26 cellular contexts compared by ENCODE assay signal in genomic region chr13:48230541-48230940, GRCh38. TPM values are rescaled to one million over a fixed set of nuclear protein-coding genes. Genes with fewer than 3 reads are reported as not detected.
A peak's percentile ranks its signal among the peaks of the same experiment; 100 is the strongest.
DNase-seq lines count a peak whose midpoint lies in the region; ATAC-seq, FAIRE-seq and TF ChIP-seq lines count a peak whose summit lies in the region.
"Had no signal": no experiment of that assay in that cellular context is flagged by ENCODE, and none has a peak within 500 bp of the region (broad histone marks: within the 10 kb centered on the region; RNA-seq: fewer than 3 reads in every experiment).

No MANE protein-coding gene starts in this region.

- DNase-seq in A549 (ENCODE audit: low read depth in 1 of 2, low spot score in 1 of 2) = no peak
- peak; percentile 29 for DNase-seq in RCC 7860 (ENCODE audit: low spot score)
- DNase-seq in hepatocyte (ENCODE audit: low spot score) = no peak
- DNase-seq in smooth muscle cell (lab: John Stamatoyannopoulos, UW; ENCODE audit: unreplicated experiment) = no peak
- no peak for DNase-seq in dorsolateral prefrontal cortex
- DNase-seq in amygdala (lab: John Stamatoyannopoulos, UW) = no peak
- DNase-seq in NCI-H1105 treated with DMSO at 0.1 percent for 48 hours (lab: John Stamatoyannopoulos, UW) = no peak
- DNase-seq: activated CD4-positive, CD25-positive, alpha-beta regulatory T cell; activated T-cell treated with anti-CD3 and anti-CD28 coated beads, Interleukin-2, amount 50 U/mL, for 48 hours; central memory CD4-positive, alpha-beta T cell; DMS153; foreskin keratinocyte; H7; hippocampal formation; NCI-H1048; NCI-H1694 treated with DMSO at 0.1 percent for 48 hours; NCI-H446 treated with DMSO at 0.1 percent for 48 hours; NCI-H82; substantia nigra had no signal

- TF ChIP-seq CTCF in A549 (IDR thresholded peaks at IDR 0.05) (no peak), hepatocyte (IDR thresholded peaks at IDR 0.05; ENCODE audit: poor library complexity) (no peak), smooth muscle cell (IDR thresholded peaks at IDR 0.05; ENCODE audit: borderline replicate concordance, insufficient read depth, poor library complexity, severe bottlenecking) (no peak), dorsolateral prefrontal cortex (IDR thresholded peaks at IDR 0.05 in 54 of 56, conservative IDR thresholded peaks at IDR 0.05 in 2 of 56; ENCODE audit: low read depth in 1 of 56, partially characterized antibody in 56 of 56) (no peak)

- H3K4me1 ChIP-seq in A549 (peaks cover 38% of the 10 kb centered on the region), hepatocyte (ENCODE audit: insufficient read depth) (peaks cover 18% of the 10 kb centered on the region), smooth muscle cell (ENCODE audit: low read depth) (peaks cover 14% of the 10 kb centered on the region)
- H3K4me1 ChIP-seq: foreskin keratinocyte had no signal

- intact Hi-C loops in dorsolateral prefrontal cortex (cut with DNase I) = loop anchor here (5.0 to 10.0 kb wide), 3 partner anchors 72 to 354 kb away; partner anchors contain the start of genes MED4 (in 1 of the 2) and RB1 (in 1 of the 2)

- H3K27me3 ChIP-seq in hepatocyte (no peaks in the 10 kb centered on the region), smooth muscle cell (ENCODE audit: low read depth) (no peaks in the 10 kb centered on the region), dorsolateral prefrontal cortex (no peaks in the 10 kb centered on the region)
- H3K27me3 ChIP-seq: BLaER1, foreskin keratinocyte had no signal

- H3K4me3 ChIP-seq in A549 (no peak overlapping the region; the same call in 2 of the 3 replicates), hepatocyte (no peak overlapping the region), smooth muscle cell (no peak overlapping the region), dorsolateral prefrontal cortex (peak overlapping the region in 1 of 59 donors; percentile 89)
- H3K4me3 ChIP-seq: BLaER1, GM12878 had no signal

- H3K27ac ChIP-seq in A549 (peak overlapping the region; percentile 90), hepatocyte (peak overlapping the region; percentile 99), smooth muscle cell (ENCODE audit: low read depth) (no peak overlapping the region), dorsolateral prefrontal cortex (peak overlapping the region in 17 of 59 donors; percentile 0 to 100 (median 99))
- H3K27ac ChIP-seq: BLaER1, foreskin keratinocyte, RWPE1 had no signal

- H3K79me2 ChIP-seq in hepatocyte (peaks cover 25% of the 10 kb centered on the region), smooth muscle cell (ENCODE audit: low read depth) (peaks cover 24% of the 10 kb centered on the region)

- CTCF ChIA-PET in A549 (lab: Yijun Ruan, JAX) = no interaction called here

- H3K4me2 ChIP-seq in A549 (peak overlapping the region; percentile 66), hepatocyte (peak overlapping the region; percentile 44), smooth muscle cell (no peak overlapping the region)
- H3K4me2 ChIP-seq: BLaER1 had no signal

- H4K20me1 ChIP-seq in hepatocyte (ENCODE audit: insufficient read depth, poor library complexity, severe bottlenecking) (peaks cover 6% of the 10 kb centered on the region), smooth muscle cell (ENCODE audit: low read depth) (peaks cover 6% of the 10 kb centered on the region)

- POLR2A ChIA-PET in A549 (lab: Yijun Ruan, JAX) = interaction anchor here (0.7 kb wide), 1 partner anchor 11 kb away, joined by 3 read pairs; no protein-coding TSS in a partner anchor

- no peak for ATAC-seq in A549
- ATAC-seq: esophagus mucosa; foreskin keratinocyte; GM12878; SK-N-SH treated with all-trans-retinoic acid at 6 μM for 48 hours; stimulated activated effector memory CD8-positive, alpha-beta T cell treated with anti-CD3 and anti-CD28 coated beads, Interleukin-12 subunit alpha, Interleukin-12 subunit beta, amount 100 ng/mL, for 72 hours had no signal

- FAIRE-seq in A549 (lab: Jason Lieb, UNC) = no peak
- no peak for FAIRE-seq in RCC 7860 (lab: Jason Lieb, UNC)
- FAIRE-seq: GM12878, TTC549 had no signal

- H3F3A ChIP-seq in smooth muscle cell (ENCODE audit: low read depth) = peaks cover 11% of the 10 kb centered on the region

- H3K9me3 ChIP-seq in A549 (no peaks in the 10 kb centered on the region), hepatocyte (ENCODE audit: low read depth) (no peaks in the 10 kb centered on the region), smooth muscle cell (replicated peaks; ENCODE audit: low read depth) (no peaks in the 10 kb centered on the region)
- H3K9me3 ChIP-seq: BLaER1 had no signal

- no peaks in the 10 kb centered on the region for H3K9me2 ChIP-seq in hepatocyte (replicated peaks; ENCODE audit: insufficient read depth)

- TF ChIP-seq POLR2A in A549 (IDR thresholded peaks at IDR 0.05; ENCODE audit: low read length) = no peak

- 21% methylated on average over 2 of the region's 2 CpGs for WGBS in A549 (ENCODE audit: missing lambda C conversion rate)
- 76% methylated on average over 2 of the region's 2 CpGs for WGBS in hepatocyte (ENCODE audit: low lambda C conversion rate, missing lambda C conversion rate)
- 80% methylated on average over 2 of the region's 2 CpGs for WGBS in smooth muscle cell (ENCODE audit: low lambda C conversion rate)

- H2AFZ ChIP-seq in hepatocyte (peak overlapping the region; percentile 21), smooth muscle cell (ENCODE audit: low read depth) (peak overlapping the region; percentile 83)

- TF ChIP-seq EP300 in A549 (IDR thresholded peaks at IDR 0.05) = no peak

- H3K36me3 ChIP-seq in hepatocyte (replicated peaks; ENCODE audit: insufficient read depth, low read depth) = no peaks in the 10 kb centered on the region
- H3K36me3 ChIP-seq in smooth muscle cell (ENCODE audit: low read depth) = no peaks in the 10 kb centered on the region
- H3K36me3 ChIP-seq: BLaER1 had no signal

- TF ChIP-seq RAD21 in A549 (conservative IDR thresholded peaks at IDR 0.05 in 1 of 2, IDR thresholded peaks at IDR 0.05 in 1 of 2) = no peak

- H3K9ac ChIP-seq in smooth muscle cell (ENCODE audit: low read depth) = no peak overlapping the region
- H3K9ac ChIP-seq: BLaER1 had no signal

TF ChIP-seq in A549, 52 proteins besides CTCF, POLR2A, EP300 and RAD21 (continues in another document):
- TF ChIP-seq RARB (CRISPR knock-in tag; IDR thresholded peaks at IDR 0.05) (no peak), CEBPB (IDR thresholded peaks at IDR 0.05) (no peak), RFX5 (IDR thresholded peaks at IDR 0.05) (no peak), MAZ (IDR thresholded peaks at IDR 0.05; ENCODE audit: borderline replicate concordance, low read depth, low read length) (no peak), CHD2 (IDR thresholded peaks at IDR 0.05; ENCODE audit: low read length, partially characterized antibody) (no peak), ZFP36 (IDR thresholded peaks at IDR 0.05; ENCODE audit: borderline replicate concordance, partially characterized antibody) (no peak), RCOR1 (IDR thresholded peaks at IDR 0.05; ENCODE audit: low read depth, low read length) (no peak), BHLHE40 (IDR thresholded peaks at IDR 0.05; ENCODE audit: low read depth, low read length) (no peak), BCL3 (IDR thresholded peaks at IDR 0.05) (no peak), NFE2L2 (conservative IDR thresholded peaks at IDR 0.05; ENCODE audit: low read length) (no peak), HOXB13 (CRISPR knock-in tag; IDR thresholded peaks at IDR 0.05; ENCODE audit: low read depth) (no peak)
- TF ChIP-seq, protein P1, sequence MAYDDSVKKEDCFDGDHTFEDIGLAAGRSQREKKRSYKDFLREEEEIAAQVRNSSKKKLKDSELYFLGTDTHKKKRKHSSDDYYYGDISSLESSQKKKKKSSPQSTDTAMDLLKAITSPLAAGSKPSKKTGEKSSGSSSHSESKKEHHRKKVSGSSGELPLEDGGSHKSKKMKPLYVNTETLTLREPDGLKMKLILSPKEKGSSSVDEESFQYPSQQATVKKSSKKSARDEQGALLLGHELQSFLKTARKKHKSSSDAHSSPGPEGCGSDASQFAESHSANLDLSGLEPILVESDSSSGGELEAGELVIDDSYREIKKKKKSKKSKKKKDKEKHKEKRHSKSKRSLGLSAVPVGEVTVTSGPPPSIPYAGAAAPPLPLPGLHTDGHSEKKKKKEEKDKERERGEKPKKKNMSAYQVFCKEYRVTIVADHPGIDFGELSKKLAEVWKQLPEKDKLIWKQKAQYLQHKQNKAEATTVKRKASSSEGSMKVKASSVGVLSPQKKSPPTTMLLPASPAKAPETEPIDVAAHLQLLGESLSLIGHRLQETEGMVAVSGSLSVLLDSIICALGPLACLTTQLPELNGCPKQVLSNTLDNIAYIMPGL (CRISPR knock-in tag; IDR thresholded peaks at IDR 0.05; ENCODE audit: borderline replicate concordance) = no peak
- TF ChIP-seq, protein P2, sequence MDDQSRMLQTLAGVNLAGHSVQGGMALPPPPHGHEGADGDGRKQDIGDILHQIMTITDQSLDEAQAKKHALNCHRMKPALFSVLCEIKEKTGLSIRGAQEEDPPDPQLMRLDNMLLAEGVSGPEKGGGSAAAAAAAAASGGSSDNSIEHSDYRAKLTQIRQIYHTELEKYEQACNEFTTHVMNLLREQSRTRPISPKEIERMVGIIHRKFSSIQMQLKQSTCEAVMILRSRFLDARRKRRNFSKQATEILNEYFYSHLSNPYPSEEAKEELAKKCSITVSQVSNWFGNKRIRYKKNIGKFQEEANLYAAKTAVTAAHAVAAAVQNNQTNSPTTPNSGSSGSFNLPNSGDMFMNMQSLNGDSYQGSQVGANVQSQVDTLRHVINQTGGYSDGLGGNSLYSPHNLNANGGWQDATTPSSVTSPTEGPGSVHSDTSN (IDR thresholded peaks at IDR 0.05) = no peak

RNA-seq across cellular contexts. Expression of gene ITM2B, which starts 2.5 kb away (rescaled TPM):
- 226 and 234 TPM in 2 replicates for polyA plus RNA-seq in A549 (2011; rRNA removed)
- 57.7 and 60.8 TPM in 2 replicates for polyA plus RNA-seq in A549 (2012; cell fraction: cytosol; rRNA removed)
- polyA plus RNA-seq in A549 (2012; cell fraction: nucleus; rRNA removed) = 35.4 and 40.4 TPM in 2 replicates
- polyA plus RNA-seq in A549 (2017; fragmentation: RNase III; extraction: RNeasy Plus Mini Kit Qiagen cat#74134 plus additional on column Dnase treatment) = 94.1 to 116 TPM (median 115 TPM) in 3 replicates
- polyA minus RNA-seq in A549 (2011; rRNA and poly(A)+ RNA removed) = 23.6 and 23.8 TPM in 2 replicates
- 438 and 449 TPM in 2 replicates for total RNA-seq in hepatocyte
- polyA plus RNA-seq in hepatocyte = 572 and 588 TPM in 2 replicates
- total RNA-seq in smooth muscle cell = 459 and 557 TPM in 2 replicates
- 397 and 411 TPM in 2 replicates for polyA plus RNA-seq in smooth muscle cell
- 100 to 1,000 TPM; 414 to 659 (median 555) TPM for total RNA-seq in dorsolateral prefrontal cortex
